8 cellular contexts compared by ENCODE assay signal in genomic region chr9:35664531-35665470, GRCh38. TPM values are rescaled to one million over a fixed set of nuclear protein-coding genes. Genes with fewer than 3 reads are reported as not detected.
A peak's percentile ranks its signal among the peaks of the same experiment; 100 is the strongest.
DNase-seq lines count a peak whose midpoint lies in the region; ATAC-seq and TF ChIP-seq lines count a peak whose summit lies in the region.

Gene ARHGEF39, minus strand, starts transcription at chr9:35665195. Its CDS starts 26 bp downstream, at chr9:35665169.

- peaks cover 5% of the 10 kb centered on the region for H3K27me3 Mint-ChIP-seq in HFFc6 (ENCODE audit: insufficient read depth)

- no peaks in the 10 kb centered on the region for H3K9me3 Mint-ChIP-seq in HFFc6

- H3K36me3 ChIP-seq in adipocyte (ENCODE audit: control insufficient read depth, insufficient read depth, low read length, severe bottlenecking), result peaks cover 20% of the 10 kb centered on the region

- peak within 1 kb of the TSS; percentile 85 for H3K9ac ChIP-seq in adipocyte (ENCODE audit: low read length)

- H3K4me3 ChIP-seq in GM12865 (ENCODE audit: low read depth, low read length) (peak within 1 kb of the TSS; percentile 72), NB4 (ENCODE audit: low read depth, low read length) (peak within 1 kb of the TSS; percentile 71), adipocyte (ENCODE audit: low read length) (peak within 1 kb of the TSS; percentile 86)

- H3K4me1 ChIP-seq in adipocyte (ENCODE audit: control insufficient read depth, insufficient read depth, low read length), result peaks cover 29% of the 10 kb centered on the region

- peaks cover 17% of the 10 kb centered on the region; the same call in 1 of the 2 replicates for H3K36me3 Mint-ChIP-seq in HFFc6 (ENCODE audit: low read depth)

- DNase-seq in GM12865 (ENCODE audit: low read depth), result peak; percentile 91
- DNase-seq in HFFc6, result peak; percentile 71
- peak; percentile 86 for DNase-seq in NB4 (ENCODE audit: low read depth)
- peak; percentile 93 for DNase-seq in adipocyte (ENCODE audit: low read depth)
- DNase-seq in left cardiac atrium, result peak; percentile 84
- DNase-seq in posterior cingulate gyrus, result peak; percentile 55 to 95 (median 73)
- DNase-seq in mesenteric fat pad (ENCODE audit: low spot score), result no peak

- ATAC-seq in SK-N-SH treated with all-trans-retinoic acid at 6 μM for 48 hours (peak; percentile 87), left cardiac atrium (peak; percentile 91 to 93)

- no peaks in the 10 kb centered on the region for H3K27me3 ChIP-seq in adipocyte (replicated peaks; ENCODE audit: control insufficient read depth, insufficient read depth, low read length)

- TF ChIP-seq POLR2A in NB4 (IDR thresholded peaks at IDR 0.05; ENCODE audit: extremely low read depth, insufficient read length), result peak; percentile 28

- peak within 1 kb of the TSS; percentile 60 for H3K27ac Mint-ChIP-seq in HFFc6

- H3K4me3 Mint-ChIP-seq in HFFc6, result peak within 1 kb of the TSS; percentile 90

- peak; percentile 14 for TF ChIP-seq CTCF in GM12865 (IDR thresholded peaks at IDR 0.05; ENCODE audit: insufficient read depth, low read depth, low read length, missing control alignments)
- peak; percentile 23; the same call in 1 of the 2 replicates for TF ChIP-seq CTCF in HFFc6 (IDR thresholded peaks at IDR 0.05)
- peak; percentile 19 for TF ChIP-seq CTCF in NB4 (IDR thresholded peaks at IDR 0.05; ENCODE audit: low read depth, low read length)

- intact Hi-C loops in left cardiac atrium (cut with DNase I) (no loop called here), posterior cingulate gyrus (cut with DNase I) (no loop called here)

- H3K4me1 Mint-ChIP-seq in HFFc6 (ENCODE audit: low read depth), result peaks cover 75% of the 10 kb centered on the region

- no peaks in the 10 kb centered on the region for H3K9me3 ChIP-seq in adipocyte (ENCODE audit: control insufficient read depth, low read length)

TF ChIP-seq in SK-N-SH treated with all-trans-retinoic acid at 6 μM for 48 hours, 23 proteins besides CTCF, POLR2A, EP300 and RAD21:
- 0 out of 2 replicates have a peak, but pooled peaks have one; percentile 31 for TF ChIP-seq ZFP3 (CRISPR knock-in tag; IDR thresholded peaks at IDR 0.05)
- no peak for TF ChIP-seq CSDC2 (CRISPR knock-in tag; IDR thresholded peaks at IDR 0.05)
- TF ChIP-seq ARNTL (CRISPR knock-in tag; IDR thresholded peaks at IDR 0.05; ENCODE audit: borderline replicate concordance, low read depth), result no peak
- no peak for TF ChIP-seq GLIS3 (CRISPR knock-in tag; IDR thresholded peaks at IDR 0.05)
- no peak for TF ChIP-seq CREB5 (CRISPR knock-in tag; IDR thresholded peaks at IDR 0.05; ENCODE audit: low read depth)
- TF ChIP-seq OSR1 (CRISPR knock-in tag; IDR thresholded peaks at IDR 0.05), result no peak
- TF ChIP-seq ISL1 (CRISPR knock-in tag; IDR thresholded peaks at IDR 0.05), result no peak
- TF ChIP-seq CSRNP3 (CRISPR knock-in tag; IDR thresholded peaks at IDR 0.05), result no peak
- TF ChIP-seq SNAI2 (CRISPR knock-in tag; IDR thresholded peaks at IDR 0.05), result no peak

RNA-seq across cellular contexts. Expression of gene ARHGEF39, which starts in this region (rescaled TPM):
- 1 to 10 TPM; 1.7 to 4.4 (median 2.6) TPM for total RNA-seq in HFFc6 (2021; fragmentation: NEBNext Ultra II Directional; extraction: Animal tissue kit (Norgen Biotek cat#: 25700))
- total RNA-seq in left cardiac atrium, result under 1 TPM; 0.18 to 0.84 TPM
- total RNA-seq in mesenteric fat pad, result 0.58 TPM

Comparison
In these comparisons a context has a peak if more than half of its experiments do, and no peak if none do; other contexts are left out.
1. Peak in DNase-seq and ATAC-seq in left cardiac atrium; RNA of the gene not detected or under 1 TPM.